1 cellular context compared by ENCODE assay signal in genomic region chr1:228452194-228453021, GRCh38.
TF ChIP-seq lines count a peak whose summit lies in the region.

No MANE protein-coding gene starts in this region.

TF ChIP-seq in HEK293, 187 proteins besides CTCF, POLR2A, EP300 and RAD21 (continued from another document and continues in another):
- TF ChIP-seq ZNF398 (tag by site-specific recombination; IDR thresholded peaks at IDR 0.05) (0 out of 2 replicates have a peak, but pooled peaks have one; percentile 27), ZNF423 (tag by site-specific recombination; IDR thresholded peaks at IDR 0.05) (no peak), ZNF184 (tag by site-specific recombination; IDR thresholded peaks at IDR 0.05) (no peak), ZNF830 (tag by site-specific recombination; IDR thresholded peaks at IDR 0.05; ENCODE audit: low read depth) (no peak), ZNF692 (tag by site-specific recombination; IDR thresholded peaks at IDR 0.05) (no peak), ZNF341 (tag by site-specific recombination; IDR thresholded peaks at IDR 0.05; ENCODE audit: low read depth) (no peak), PATZ1 (tag by site-specific recombination; IDR thresholded peaks at IDR 0.05) (peak; percentile 62), OVOL3 (tag by site-specific recombination; IDR thresholded peaks at IDR 0.05) (no peak), ZNF76 (tag by site-specific recombination; IDR thresholded peaks at IDR 0.05; ENCODE audit: borderline replicate concordance, low read depth) (no peak), ZBTB10 (tag by site-specific recombination; IDR thresholded peaks at IDR 0.05) (peak; percentile 18; the same call in 1 of the 2 replicates), OSR2 (tag by site-specific recombination; IDR thresholded peaks at IDR 0.05) (no peak), ZNF132 (tag by site-specific recombination; IDR thresholded peaks at IDR 0.05; ENCODE audit: borderline replicate concordance) (no peak), ZBTB49 (tag by site-specific recombination; IDR thresholded peaks at IDR 0.05; ENCODE audit: low read depth) (no peak), ZFP69B (tag by site-specific recombination; IDR thresholded peaks at IDR 0.05) (no peak), WT1 (tag by site-specific recombination; IDR thresholded peaks at IDR 0.05) (peak; percentile 15; the same call in 1 of the 2 replicates), BCL11B (tag by site-specific recombination; IDR thresholded peaks at IDR 0.05; ENCODE audit: low read depth) (peak; percentile 100), ZNF155 (tag by site-specific recombination; IDR thresholded peaks at IDR 0.05) (no peak), ZNF146 (tag by site-specific recombination; IDR thresholded peaks at IDR 0.05) (0 out of 2 replicates have a peak, but pooled peaks have one; percentile 3), ZNF121 (tag by site-specific recombination; IDR thresholded peaks at IDR 0.05) (0 out of 2 replicates have a peak, but pooled peaks have one; percentile 20), ZNF280D (tag by site-specific recombination; IDR thresholded peaks at IDR 0.05) (no peak), SETDB1 (IDR thresholded peaks at IDR 0.05; ENCODE audit: insufficient read length, low read length) (no peak), TSHZ1 (tag by site-specific recombination; IDR thresholded peaks at IDR 0.05; ENCODE audit: borderline replicate concordance) (0 out of 2 replicates have a peak, but pooled peaks have one; percentile 9), PRDM4 (tag by site-specific recombination; IDR thresholded peaks at IDR 0.05) (no peak), ZSCAN30 (tag by site-specific recombination; IDR thresholded peaks at IDR 0.05) (no peak), KLF16 (tag by site-specific recombination; IDR thresholded peaks at IDR 0.05) (no peak), ZBTB6 (tag by site-specific recombination; IDR thresholded peaks at IDR 0.05) (no peak), GLIS1 (tag by site-specific recombination; IDR thresholded peaks at IDR 0.05) (peak; percentile 31; the same call in 1 of the 2 replicates), EGR2 (tag by site-specific recombination; IDR thresholded peaks at IDR 0.05; ENCODE audit: low read depth) (no peak), ZNF23 (tag by site-specific recombination; IDR thresholded peaks at IDR 0.05; ENCODE audit: borderline replicate concordance) (no peak), PRDM6 (tag by site-specific recombination; IDR thresholded peaks at IDR 0.05) (no peak)
